Comparison of ENCODE assay signal across 29 cellular contexts in the genomic region with DNA sequence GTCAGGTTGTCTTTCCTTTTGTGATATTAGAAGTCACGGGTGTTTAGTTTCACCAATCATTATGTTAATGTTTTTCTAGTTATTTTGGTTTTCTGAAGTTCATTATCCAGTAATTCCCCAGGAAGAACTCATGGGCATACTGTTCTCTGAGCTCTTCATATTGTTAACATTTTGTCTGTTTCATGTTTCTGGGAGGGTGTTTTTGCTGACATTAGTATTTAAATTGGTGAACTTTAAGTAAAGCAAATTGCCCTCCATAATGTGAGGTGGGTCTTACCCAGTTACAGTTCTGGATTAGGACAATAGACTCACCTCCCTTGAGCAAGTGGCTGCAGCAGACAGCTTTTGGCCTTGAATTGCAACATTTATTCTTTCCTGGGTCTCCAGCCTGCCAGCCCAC.
"Had no signal": no experiment of that assay in that cellular context is flagged by ENCODE, and none has a peak within 500 bp of the region (broad histone marks: within the 10 kb centered on the region; RNA-seq: fewer than 3 reads in every experiment).

No MANE protein-coding gene starts in this region.

- H3K4me3 ChIP-seq: colonic mucosa, coronary artery, dorsolateral prefrontal cortex, esophagus muscularis mucosa, esophagus squamous epithelium, gastrocnemius medialis, gastroesophageal sphincter, heart left ventricle, heart right ventricle had no signal

- H3K27me3 ChIP-seq: colonic mucosa, esophagus muscularis mucosa, esophagus squamous epithelium, foreskin keratinocyte, gastrocnemius medialis, gastroesophageal sphincter had no signal

- H3K27ac ChIP-seq: colonic mucosa, coronary artery, dorsolateral prefrontal cortex, epithelial cell of prostate, esophagus muscularis mucosa, esophagus squamous epithelium, foreskin keratinocyte, gastrocnemius medialis, gastroesophageal sphincter, heart left ventricle, heart right ventricle had no signal

- FAIRE-seq: colon, endometrium, endothelial cell of umbilical vein, frontal cortex had no signal

- H3K36me3 ChIP-seq: colonic mucosa, esophagus muscularis mucosa, esophagus squamous epithelium, gastrocnemius medialis, gastroesophageal sphincter, heart left ventricle, heart right ventricle had no signal

- H3K4me1 ChIP-seq: colonic mucosa, esophagus muscularis mucosa, esophagus squamous epithelium, gastrocnemius medialis, gastroesophageal sphincter, heart left ventricle, heart right ventricle had no signal

- H3K4me1 Mint-ChIP-seq: endodermal cell had no signal

- ATAC-seq: effector memory CD8-positive, alpha-beta T cell; esophagus mucosa; foreskin keratinocyte; gastrocnemius medialis; gastroesophageal sphincter; heart left ventricle; heart right ventricle had no signal

- H3K4me3 Mint-ChIP-seq: dendritic cell treated with granulocyte-macrophage colony-stimulating factor and Interleukin-4, amounts not matched to agents 40 ng/mL and 50 ng/mL, for 4 days; effector memory CD8-positive, alpha-beta T cell; endodermal cell had no signal

- DNase-seq: colonic mucosa; cortex of kidney; dermis blood vessel endothelial cell; dorsolateral prefrontal cortex; effector CD4-positive, alpha-beta T cell; effector CD8-positive, alpha-beta T cell; effector memory CD4-positive, alpha-beta T cell; effector memory CD8-positive, alpha-beta T cell; endodermal cell; erythroblast; esophagus squamous epithelium; foreskin fibroblast; foreskin keratinocyte; foreskin melanocyte; gastrocnemius medialis; glutamatergic neuron; head of caudate nucleus; heart left ventricle; heart right ventricle had no signal

- H3K27ac Mint-ChIP-seq: dendritic cell treated with granulocyte-macrophage colony-stimulating factor and Interleukin-4, amounts not matched to agents 40 ng/mL and 50 ng/mL, for 4 days; effector memory CD8-positive, alpha-beta T cell; endodermal cell had no signal

- H3K9me3 ChIP-seq: colonic mucosa had no signal
